ENCODE assay signal across 18 cellular contexts in genomic region chr22:24984122-24984521, GRCh38. TPM values are rescaled to one million over a fixed set of nuclear protein-coding genes. Genes with fewer than 3 reads are reported as not detected.
DNase-seq lines count a peak whose midpoint lies in the region; ATAC-seq, FAIRE-seq and TF ChIP-seq lines count a peak whose summit lies in the region.
"Had no signal": no experiment of that assay in that cellular context is flagged by ENCODE, and none has a peak within 500 bp of the region (broad histone marks: within the 10 kb centered on the region; RNA-seq: fewer than 3 reads in every experiment).

No MANE protein-coding gene starts in this region.

- ATAC-seq in WTC11, result no peak
- ATAC-seq in lower lobe of right lung, result no peak
- ATAC-seq in upper lobe of left lung (ENCODE audit: low FRiP score in 2 of 2), result no peak

- no peak for TF ChIP-seq POLR2A in breast epithelium (IDR thresholded peaks at IDR 0.05)
- no peak for TF ChIP-seq POLR2A in upper lobe of left lung (IDR thresholded peaks at IDR 0.05)

- no peak for TF ChIP-seq EP300 in upper lobe of left lung (IDR thresholded peaks at IDR 0.05)

- H3K36me3 Mint-ChIP-seq in MCF 10A (ENCODE audit: insufficient read depth, unreplicated experiment) (peaks cover 47% of the 10 kb centered on the region), WTC11 (no peaks in the 10 kb centered on the region; the same call in 1 of the 2 replicates)
- H3K36me3 Mint-ChIP-seq: CD4-positive, alpha-beta memory T cell had no signal

- H3K27ac ChIP-seq in breast epithelium, result peak overlapping the region in 1 of 2 donors; percentile 3
- peak overlapping the region; percentile 32 for H3K27ac ChIP-seq in lower lobe of right lung
- H3K27ac ChIP-seq in upper lobe of left lung, result peak overlapping the region; percentile 53 to 83 (median 70)

- 70 to 87% methylated on average over 1 of the region's 1 CpG for WGBS in upper lobe of left lung, 2 donors

- H3K27ac Mint-ChIP-seq in MCF 10A (ENCODE audit: low read depth, unreplicated experiment) (peak overlapping the region; percentile 97), WTC11 (peak overlapping the region; percentile 71)
- H3K27ac Mint-ChIP-seq: CD4-positive, alpha-beta memory T cell had no signal

- H3K4me3 ChIP-seq in breast epithelium (no peak overlapping the region), lower lobe of right lung (no peak overlapping the region), upper lobe of left lung (no peak overlapping the region), MG63 (no peak overlapping the region)
- H3K4me3 ChIP-seq: HAP-1 had no signal

- BruUV-seq in MCF 10A (replicated peaks; lab: Mats Ljungman, UMichigan), result no TSS peak

- no peaks in the 10 kb centered on the region for H3K4me1 ChIP-seq in breast epithelium
- peaks cover 12% of the 10 kb centered on the region for H3K4me1 ChIP-seq in lower lobe of right lung
- peaks cover 32 to 38% (median 36%) of the 10 kb centered on the region in 4 donors for H3K4me1 ChIP-seq in upper lobe of left lung
- H3K4me1 ChIP-seq: HAP-1 had no signal

- no peak for FAIRE-seq in frontal cortex (lab: Jason Lieb, UNC)

- H3K9me3 Mint-ChIP-seq in MCF 10A (ENCODE audit: unreplicated experiment) (no peaks in the 10 kb centered on the region), WTC11 (no peaks in the 10 kb centered on the region)

- no peak for DNase-seq in MCF 10A (ENCODE audit: unreplicated experiment)
- no peak for DNase-seq in breast epithelium (ENCODE audit: low spot score in 2 of 2)
- no peak for DNase-seq in WTC11 (ENCODE audit: low spot score)
- no peak for DNase-seq in lower lobe of right lung
- no peak for DNase-seq in upper lobe of left lung
- DNase-seq in activated T-cell treated with anti-CD3 and anti-CD28 coated beads, Interleukin-2, amount 50 U/mL, for 48 hours, result no peak
- DNase-seq in MG63, result no peak
- no peak for DNase-seq in frontal cortex (ENCODE audit: low spot score in 2 of 2)
- DNase-seq: 8988T; Calu3; CD4-positive, alpha-beta memory T cell; IMR-90; Kasumi-1; NCI-H187; NCI-H69; OCI-M1 had no signal

- H3K36me3 ChIP-seq in breast epithelium, result no peaks in the 10 kb centered on the region
- no peaks in the 10 kb centered on the region for H3K36me3 ChIP-seq in lower lobe of right lung
- no peaks in the 10 kb centered on the region for H3K36me3 ChIP-seq in upper lobe of left lung
- H3K36me3 ChIP-seq in MG63, result peaks cover 2% of the 10 kb centered on the region; the same call in 1 of the 2 replicates
- H3K36me3 ChIP-seq: HAP-1 had no signal

- H3K27me3 Mint-ChIP-seq in MCF 10A (ENCODE audit: insufficient read depth, unreplicated experiment) (no peaks in the 10 kb centered on the region), WTC11 (ENCODE audit: low read depth) (no peaks in the 10 kb centered on the region)

- intact Hi-C loops in MCF 10A (cut with micrococcal nuclease) (no loop called here), breast epithelium (cut with DNase I; ENCODE audit: low total_unique reads) (no loop called here), lower lobe of right lung (cut with DNase I) (no loop called here)

- no peaks in the 10 kb centered on the region for H3K9me3 ChIP-seq in breast epithelium
- H3K9me3 ChIP-seq in lower lobe of right lung, result no peaks in the 10 kb centered on the region
- H3K9me3 ChIP-seq in upper lobe of left lung, result no peaks in the 10 kb centered on the region
- H3K9me3 ChIP-seq in MG63, result no peaks in the 10 kb centered on the region
- H3K9me3 ChIP-seq: HAP-1 had no signal

- H3K27me3 ChIP-seq in breast epithelium (no peaks in the 10 kb centered on the region), lower lobe of right lung (ENCODE audit: low read depth) (no peaks in the 10 kb centered on the region), upper lobe of left lung (no peaks in the 10 kb centered on the region), MG63 (no peaks in the 10 kb centered on the region)

- CTCF ChIA-PET in MCF 10A (lab: Yijun Ruan, JAX) (interaction anchor here (0.6 to 1.0 kb wide), 6 partner anchors 8 to 65 kb away, joined by 3 to 4 read pairs (median 3); no protein-coding TSS in a partner anchor), WTC11 (lab: Charles Lee) (interaction anchor here (1.4 to 1.5 kb wide), 2 partner anchors 10 to 70 kb away, joined by 3 to 7 read pairs; no protein-coding TSS in a partner anchor)

- peaks cover 32% of the 10 kb centered on the region for H3K4me1 Mint-ChIP-seq in MCF 10A (ENCODE audit: insufficient read depth, unreplicated experiment)
- peaks cover 31% of the 10 kb centered on the region for H3K4me1 Mint-ChIP-seq in WTC11

- H3K4me3 Mint-ChIP-seq in MCF 10A (ENCODE audit: unreplicated experiment) (no peak overlapping the region), WTC11 (no peak overlapping the region)
- H3K4me3 Mint-ChIP-seq: CD4-positive, alpha-beta memory T cell had no signal

- TF ChIP-seq CTCF in MCF 10A (IDR thresholded peaks at IDR 0.05; ENCODE audit: unreplicated experiment) (no peak), breast epithelium (IDR thresholded peaks at IDR 0.05) (no peak), WTC11 (IDR thresholded peaks at IDR 0.05) (no peak), lower lobe of right lung (IDR thresholded peaks at IDR 0.05) (no peak), upper lobe of left lung (IDR thresholded peaks at IDR 0.05) (no peak)

- POLR2A ChIA-PET in MCF 10A (lab: Yijun Ruan, JAX), result interaction anchor here (1.2 to 23.0 kb wide), 3 partner anchors 2 to 31 kb away, joined by 3 to 468 read pairs (median 468); no protein-coding TSS in a partner anchor
- POLR2A ChIA-PET in WTC11 (lab: Charles Lee), result no interaction called here

TF ChIP-seq in WTC11, 78 proteins besides CTCF, POLR2A, EP300 and RAD21:
- no peak for TF ChIP-seq E2F5 (CRISPR knock-in tag; IDR thresholded peaks at IDR 0.05)
- no peak for TF ChIP-seq SMAD3 (CRISPR knock-in tag; IDR thresholded peaks at IDR 0.05; ENCODE audit: borderline replicate concordance)
- TF ChIP-seq USF2 (CRISPR knock-in tag; IDR thresholded peaks at IDR 0.05), result no peak
- no peak for TF ChIP-seq ELF4 (CRISPR knock-in tag; IDR thresholded peaks at IDR 0.05; ENCODE audit: low read depth)
- TF ChIP-seq NFATC4 (CRISPR knock-in tag; IDR thresholded peaks at IDR 0.05), result no peak
- no peak for TF ChIP-seq ZNF671 (CRISPR knock-in tag; IDR thresholded peaks at IDR 0.05)
- no peak for TF ChIP-seq PRDM15 (CRISPR knock-in tag; IDR thresholded peaks at IDR 0.05)

RNA-seq across cellular contexts. Expression of gene KIAA1671, which starts 31.6 kb away (rescaled TPM):
- total RNA-seq in MCF 10A (2022), result 61.0 and 68.1 TPM in 2 replicates
- 10 to 100 TPM in 2 of 3 donors, 1 to 10 TPM in 1; 9.8 to 62.8 (median 36.4) TPM for total RNA-seq in breast epithelium
- total RNA-seq in WTC11 (2021), result 22.0 to 26.0 TPM (median 24.0 TPM) in 3 replicates
- total RNA-seq in lower lobe of right lung, result 40.7 TPM
- total RNA-seq in upper lobe of left lung, result 10 to 100 TPM; 30.9 to 57.7 (median 42.1) TPM
- total RNA-seq in MG63 (2014; rRNA removed; shearing (Covaris generic); ENCODE audit: low replicate concordance), result 7.5 and 10.2 TPM in 2 replicates
- 4.1 TPM for total RNA-seq in frontal cortex
- total RNA-seq: IMR-90 had no signal

RNA-seq across cellular contexts. Expression of gene LHFPL7, which starts 37.6 kb away (rescaled TPM):
- total RNA-seq in MCF 10A (2022) (not detected in 2 replicates), breast epithelium (not detected), WTC11 (2021) (not detected in 3 replicates), lower lobe of right lung (not detected), upper lobe of left lung (not detected), frontal cortex (not detected)
- not detected in 2 replicates for total RNA-seq in MG63 (2014; rRNA removed; shearing (Covaris generic); ENCODE audit: low replicate concordance)
- total RNA-seq: Calu3; CD4-positive, alpha-beta memory T cell; HT1080; IMR-90 had no signal
